In the genomic region with DNA sequence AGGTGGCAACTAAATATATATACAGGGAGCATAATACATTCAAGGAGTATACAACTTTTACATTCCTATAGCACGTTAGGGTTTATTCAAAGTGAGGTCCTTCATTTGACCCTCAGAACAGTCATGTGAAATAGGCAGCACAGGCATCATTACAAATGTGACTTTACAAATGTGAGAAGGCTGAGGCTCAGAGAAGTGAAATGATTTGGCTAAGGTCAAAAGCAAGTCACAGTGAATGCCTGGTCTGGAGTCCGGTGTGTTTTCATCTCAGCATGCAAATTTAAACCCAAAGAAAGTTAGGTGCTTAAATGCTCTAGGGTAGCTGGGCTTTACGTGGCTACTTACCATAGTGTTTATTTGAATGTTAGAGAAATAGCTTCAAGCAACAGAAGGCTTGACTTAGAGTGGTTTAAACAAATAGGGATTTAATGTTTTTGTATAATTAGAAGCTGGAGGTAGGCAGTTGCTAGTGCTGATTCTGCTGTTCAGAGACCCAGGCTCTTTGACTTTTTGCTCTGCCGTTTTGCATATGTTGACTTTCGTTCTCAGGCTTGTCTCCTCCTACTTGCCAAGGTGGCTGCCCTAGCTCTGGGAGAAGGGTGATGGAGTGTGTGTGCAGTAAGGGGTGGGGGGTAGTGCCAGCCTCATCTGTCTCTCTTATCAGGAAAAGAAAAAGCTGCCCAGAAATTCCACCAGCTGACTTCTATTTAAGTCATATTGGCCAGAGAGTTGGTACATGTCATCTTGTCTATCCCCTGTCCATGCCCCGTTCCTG, we compare ENCODE assay signal across 1 cellular context.
TF ChIP-seq lines count a peak whose summit lies in the region.

No MANE protein-coding gene starts in this region.

TF ChIP-seq in GM12878, 131 proteins besides CTCF, POLR2A, EP300 and RAD21 (continued from another document):
- TF ChIP-seq, protein P1, sequence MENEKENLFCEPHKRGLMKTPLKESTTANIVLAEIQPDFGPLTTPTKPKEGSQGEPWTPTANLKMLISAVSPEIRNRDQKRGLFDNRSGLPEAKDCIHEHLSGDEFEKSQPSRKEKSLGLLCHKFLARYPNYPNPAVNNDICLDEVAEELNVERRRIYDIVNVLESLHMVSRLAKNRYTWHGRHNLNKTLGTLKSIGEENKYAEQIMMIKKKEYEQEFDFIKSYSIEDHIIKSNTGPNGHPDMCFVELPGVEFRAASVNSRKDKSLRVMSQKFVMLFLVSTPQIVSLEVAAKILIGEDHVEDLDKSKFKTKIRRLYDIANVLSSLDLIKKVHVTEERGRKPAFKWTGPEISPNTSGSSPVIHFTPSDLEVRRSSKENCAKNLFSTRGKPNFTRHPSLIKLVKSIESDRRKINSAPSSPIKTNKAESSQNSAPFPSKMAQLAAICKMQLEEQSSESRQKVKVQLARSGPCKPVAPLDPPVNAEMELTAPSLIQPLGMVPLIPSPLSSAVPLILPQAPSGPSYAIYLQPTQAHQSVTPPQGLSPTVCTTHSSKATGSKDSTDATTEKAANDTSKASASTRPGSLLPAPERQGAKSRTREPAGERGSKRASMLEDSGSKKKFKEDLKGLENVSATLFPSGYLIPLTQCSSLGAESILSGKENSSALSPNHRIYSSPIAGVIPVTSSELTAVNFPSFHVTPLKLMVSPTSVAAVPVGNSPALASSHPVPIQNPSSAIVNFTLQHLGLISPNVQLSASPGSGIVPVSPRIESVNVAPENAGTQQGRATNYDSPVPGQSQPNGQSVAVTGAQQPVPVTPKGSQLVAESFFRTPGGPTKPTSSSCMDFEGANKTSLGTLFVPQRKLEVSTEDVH (IDR thresholded peaks at IDR 0.05; ENCODE audit: low read depth, partially characterized antibody), result no peak
- TF ChIP-seq, protein P2, sequence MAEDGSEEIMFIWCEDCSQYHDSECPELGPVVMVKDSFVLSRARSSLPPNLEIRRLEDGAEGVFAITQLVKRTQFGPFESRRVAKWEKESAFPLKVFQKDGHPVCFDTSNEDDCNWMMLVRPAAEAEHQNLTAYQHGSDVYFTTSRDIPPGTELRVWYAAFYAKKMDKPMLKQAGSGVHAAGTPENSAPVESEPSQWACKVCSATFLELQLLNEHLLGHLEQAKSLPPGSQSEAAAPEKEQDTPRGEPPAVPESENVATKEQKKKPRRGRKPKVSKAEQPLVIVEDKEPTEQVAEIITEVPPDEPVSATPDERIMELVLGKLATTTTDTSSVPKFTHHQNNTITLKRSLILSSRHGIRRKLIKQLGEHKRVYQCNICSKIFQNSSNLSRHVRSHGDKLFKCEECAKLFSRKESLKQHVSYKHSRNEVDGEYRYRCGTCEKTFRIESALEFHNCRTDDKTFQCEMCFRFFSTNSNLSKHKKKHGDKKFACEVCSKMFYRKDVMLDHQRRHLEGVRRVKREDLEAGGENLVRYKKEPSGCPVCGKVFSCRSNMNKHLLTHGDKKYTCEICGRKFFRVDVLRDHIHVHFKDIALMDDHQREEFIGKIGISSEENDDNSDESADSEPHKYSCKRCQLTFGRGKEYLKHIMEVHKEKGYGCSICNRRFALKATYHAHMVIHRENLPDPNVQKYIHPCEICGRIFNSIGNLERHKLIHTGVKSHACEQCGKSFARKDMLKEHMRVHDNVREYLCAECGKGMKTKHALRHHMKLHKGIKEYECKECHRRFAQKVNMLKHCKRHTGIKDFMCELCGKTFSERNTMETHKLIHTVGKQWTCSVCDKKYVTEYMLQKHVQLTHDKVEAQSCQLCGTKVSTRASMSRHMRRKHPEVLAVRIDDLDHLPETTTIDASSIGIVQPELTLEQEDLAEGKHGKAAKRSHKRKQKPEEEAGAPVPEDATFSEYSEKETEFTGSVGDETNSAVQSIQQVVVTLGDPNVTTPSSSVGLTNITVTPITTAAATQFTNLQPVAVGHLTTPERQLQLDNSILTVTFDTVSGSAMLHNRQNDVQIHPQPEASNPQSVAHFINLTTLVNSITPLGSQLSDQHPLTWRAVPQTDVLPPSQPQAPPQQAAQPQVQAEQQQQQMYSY (CRISPR knock-in tag; IDR thresholded peaks at IDR 0.05), result no peak
